ENCODE assay signal across 17 cellular contexts in the genomic region with DNA sequence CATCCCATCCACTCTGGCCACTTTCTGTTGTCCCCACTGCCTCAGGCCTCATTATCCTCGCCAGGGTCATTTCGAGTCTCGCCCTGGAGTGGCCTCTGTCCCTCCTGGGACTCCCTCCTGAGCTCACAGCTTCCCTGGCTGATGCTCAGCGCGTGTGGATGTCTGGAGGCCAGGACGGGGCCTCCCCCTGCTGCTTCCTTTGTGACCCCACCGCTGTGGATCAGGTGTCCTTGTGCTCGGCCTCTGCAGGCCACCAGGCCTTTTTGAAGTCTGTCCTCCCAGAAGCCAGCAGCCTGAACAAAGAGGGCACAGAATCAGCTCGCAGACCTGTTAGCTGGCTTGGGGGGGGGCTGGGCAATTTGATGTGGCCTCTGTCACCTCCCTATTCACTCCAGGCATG.
"Had no signal": no experiment of that assay in that cellular context is flagged by ENCODE, and none has a peak within 500 bp of the region (broad histone marks: within the 10 kb centered on the region; RNA-seq: fewer than 3 reads in every experiment).

No MANE protein-coding gene starts in this region.

- ATAC-seq: left colon; mucosa of descending colon; naive thymus-derived CD8-positive, alpha-beta T cell; psoas muscle had no signal

- H3K4me3 Mint-ChIP-seq: naive thymus-derived CD8-positive, alpha-beta T cell had no signal

- H3K36me3 ChIP-seq: stomach, thoracic aorta, transverse colon had no signal

- H3K36me3 Mint-ChIP-seq: naive thymus-derived CD8-positive, alpha-beta T cell had no signal

- H3K4me1 ChIP-seq: psoas muscle had no signal

- H3K4me3 ChIP-seq: coronary artery, mucosa of descending colon, psoas muscle, stomach, thoracic aorta, transverse colon had no signal

- H3K27ac ChIP-seq: coronary artery, parathyroid adenoma, psoas muscle, stomach, thoracic aorta, transverse colon had no signal

- DNase-seq: effector CD8-positive, alpha-beta T cell; foreskin melanocyte; head of caudate nucleus; hippocampal formation; left colon; mucosa of descending colon; small intestine; stimulated activated CD4-positive, alpha-beta T cell treated with anti-CD3 and anti-CD28 coated beads, Interleukin-12 subunit alpha, Interleukin-12 subunit beta, amount 100 ng/mL, for 4 hours; stimulated activated naive CD4-positive, alpha-beta T cell; stomach; substantia nigra; transverse colon had no signal

- H3K27me3 ChIP-seq: stomach, transverse colon had no signal

- H3K9me3 Mint-ChIP-seq: naive thymus-derived CD8-positive, alpha-beta T cell had no signal

- H3K9me3 ChIP-seq: mucosa of descending colon, psoas muscle, stomach, thoracic aorta, transverse colon had no signal
